ENCODE assay signal across 17 cellular contexts in genomic region chr5:31291323-31291854, GRCh38.
A peak's percentile ranks its signal among the peaks of the same experiment; 100 is the strongest.
DNase-seq lines count a peak whose midpoint lies in the region; TF ChIP-seq lines count a peak whose summit lies in the region.
"Had no signal": no experiment of that assay in that cellular context is flagged by ENCODE, and none has a peak within 500 bp of the region (broad histone marks: within the 10 kb centered on the region; RNA-seq: fewer than 3 reads in every experiment).

No MANE protein-coding gene starts in this region.

- peak; percentile 13 to 47 for DNase-seq in T47D (ENCODE audit: low read depth in 1 of 2, low spot score in 1 of 2)
- DNase-seq in breast epithelium (ENCODE audit: low spot score in 2 of 2), result no peak
- peak; percentile 57 for DNase-seq in M059J (ENCODE audit: low read depth)
- no peak for DNase-seq in progenitor cell of endocrine pancreas (ENCODE audit: low spot score, unreplicated experiment)
- no peak for DNase-seq in kidney glomerular epithelial cell (lab: John Stamatoyannopoulos, UW)
- DNase-seq in NCI-H1092 treated with DMSO at 0.1 percent for 48 hours (lab: John Stamatoyannopoulos, UW), result no peak
- DNase-seq in activated naive CD4-positive, alpha-beta T cell treated with Interleukin-2 at 50 U/mL for 16 hours, result no peak
- DNase-seq: activated CD8-positive, alpha-beta memory T cell treated with anti-CD3 and anti-CD28 coated beads, Interleukin-2, amount 50 U/mL, for 48 hours; activated naive CD4-positive, alpha-beta T cell treated with anti-CD3 and anti-CD28 coated beads, Interleukin-2, amount 10 ng/mL, durations not matched to agents 7 days and 5 days; heart left ventricle; kidney; MM.1S; NCI-H345; stimulated activated CD4-positive, alpha-beta T cell treated with anti-CD3 and anti-CD28 coated beads, Interleukin-1b, Interleukin-23, amount 100 ng/mL, for 48 hours; T-helper 1 cell had no signal

- peaks cover 21% of the 10 kb centered on the region for H3K36me3 Mint-ChIP-seq in progenitor cell of endocrine pancreas (ENCODE audit: insufficient read depth)
- H3K36me3 Mint-ChIP-seq: activated naive CD4-positive, alpha-beta T cell treated with anti-CD3 and anti-CD28 coated beads, Interleukin-2, amount 10 ng/mL, durations not matched to agents 7 days and 5 days had no signal

- H3K9me3 Mint-ChIP-seq in progenitor cell of endocrine pancreas (ENCODE audit: low read depth), result no peaks in the 10 kb centered on the region
- H3K9me3 Mint-ChIP-seq: activated naive CD4-positive, alpha-beta T cell treated with anti-CD3 and anti-CD28 coated beads, Interleukin-2, amount 10 ng/mL, durations not matched to agents 7 days and 5 days had no signal

- intact Hi-C loops in breast epithelium (cut with DNase I; ENCODE audit: low total_unique reads), result no loop called here

- H3K27me3 Mint-ChIP-seq in progenitor cell of endocrine pancreas, result no peaks in the 10 kb centered on the region
- H3K27me3 Mint-ChIP-seq: activated naive CD4-positive, alpha-beta T cell treated with anti-CD3 and anti-CD28 coated beads, Interleukin-2, amount 10 ng/mL, durations not matched to agents 7 days and 5 days had no signal

- H3K27ac ChIP-seq in breast epithelium (no peak overlapping the region), VCaP (no peak overlapping the region)
- H3K27ac ChIP-seq: heart left ventricle, right atrium auricular region had no signal

- TF ChIP-seq POLR2A in breast epithelium (IDR thresholded peaks at IDR 0.05), result no peak

- H3K4me3 ChIP-seq in breast epithelium, result no peak overlapping the region
- H3K4me3 ChIP-seq: heart left ventricle, right atrium auricular region had no signal

- no peaks in the 10 kb centered on the region for H3K36me3 ChIP-seq in breast epithelium
- H3K36me3 ChIP-seq: heart left ventricle, right atrium auricular region had no signal

- no peaks in the 10 kb centered on the region for H3K9me3 ChIP-seq in breast epithelium
- H3K9me3 ChIP-seq: heart left ventricle, right atrium auricular region had no signal

- TF ChIP-seq CTCF in breast epithelium (IDR thresholded peaks at IDR 0.05) (no peak), VCaP (conservative IDR thresholded peaks at IDR 0.05) (peak; percentile 22; the same call in 1 of the 2 replicates), progenitor cell of endocrine pancreas (IDR thresholded peaks at IDR 0.05; ENCODE audit: unreplicated experiment) (no peak)

- no peaks in the 10 kb centered on the region for H3K4me1 ChIP-seq in breast epithelium
- H3K4me1 ChIP-seq: heart left ventricle, right atrium auricular region had no signal

- in situ Hi-C loops in T47D (cut with HindIII; ENCODE audit: low pct_unique_long_range_greater_than_20kb, low sequenced_read_pairs), result no loop called here

- H3K4me3 Mint-ChIP-seq in progenitor cell of endocrine pancreas (ENCODE audit: low read depth), result no peak overlapping the region
- H3K4me3 Mint-ChIP-seq: activated naive CD4-positive, alpha-beta T cell treated with anti-CD3 and anti-CD28 coated beads, Interleukin-2, amount 10 ng/mL, durations not matched to agents 7 days and 5 days had no signal

- peaks cover 6% of the 10 kb centered on the region for H3K4me1 Mint-ChIP-seq in progenitor cell of endocrine pancreas (ENCODE audit: low read depth)
- H3K4me1 Mint-ChIP-seq: activated naive CD4-positive, alpha-beta T cell treated with anti-CD3 and anti-CD28 coated beads, Interleukin-2, amount 10 ng/mL, durations not matched to agents 7 days and 5 days had no signal

- no peaks in the 10 kb centered on the region for H3K27me3 ChIP-seq in breast epithelium
- H3K27me3 ChIP-seq: right atrium auricular region had no signal

- H3K27ac Mint-ChIP-seq in progenitor cell of endocrine pancreas, result peak overlapping the region; percentile 66
- H3K27ac Mint-ChIP-seq: activated naive CD4-positive, alpha-beta T cell treated with anti-CD3 and anti-CD28 coated beads, Interleukin-2, amount 10 ng/mL, durations not matched to agents 7 days and 5 days had no signal

Comparison
In these comparisons a context has a peak if more than half of its experiments do, and no peak if none do; other contexts are left out.
1. DNase-seq: peak in T47D (2 of 2) and M059J (single experiment); none in breast epithelium (0 of 2), progenitor cell of endocrine pancreas (single experiment), kidney glomerular epithelial cell (single experiment), NCI-H1092 treated with DMSO at 0.1 percent for 48 hours (single experiment) and activated naive CD4-positive, alpha-beta T cell treated with Interleukin-2 at 50 U/mL for 16 hours (single experiment).